In genomic region chr13:63636231-63636993, GRCh38 we compare ENCODE assay signal across 8 cellular contexts.
DNase-seq lines count a peak whose midpoint lies in the region; ATAC-seq and TF ChIP-seq lines count a peak whose summit lies in the region.

No MANE protein-coding gene starts in this region.

- no peaks in the 10 kb centered on the region for H3K9me3 Mint-ChIP-seq in GM23338

- ATAC-seq in GM23338, result peak; percentile 41; the same call in 2 of the 3 replicates
- ATAC-seq in mucosa of descending colon, result no peak

- no peaks in the 10 kb centered on the region; the same call in 2 of the 3 replicates for H3K4me1 Mint-ChIP-seq in GM23338

- H3K36me3 ChIP-seq in GM23338 (ENCODE audit: insufficient read depth), result no peaks in the 10 kb centered on the region
- H3K36me3 ChIP-seq in breast epithelium, result no peaks in the 10 kb centered on the region
- H3K36me3 ChIP-seq in mucosa of descending colon (ENCODE audit: low read depth), result no peaks in the 10 kb centered on the region

- H3K27me3 Mint-ChIP-seq in GM23338 (ENCODE audit: insufficient read depth, low read depth, poor library complexity), result no peaks in the 10 kb centered on the region

- H2AFZ ChIP-seq in GM23338, result peak overlapping the region; percentile 14; the same call in 1 of the 2 replicates

- H3K27ac Mint-ChIP-seq in GM23338, result no peak overlapping the region

- H4K20me1 ChIP-seq in GM23338 (replicated peaks; ENCODE audit: insufficient read depth), result no peaks in the 10 kb centered on the region

- intact Hi-C loops in breast epithelium (cut with DNase I; ENCODE audit: low total_unique reads), result no loop called here
- intact Hi-C loops in mucosa of descending colon (cut with DNase I, micrococcal nuclease), result no loop called here

- H3K4me2 ChIP-seq in GM23338, result no peak overlapping the region

- DNase-seq in ELR (ENCODE audit: low read depth), result peak; percentile 50
- DNase-seq in GM23338 (ENCODE audit: low spot score), result peak; percentile 43
- peak; percentile 92 for DNase-seq in NCI-H146 (lab: John Stamatoyannopoulos, UW)
- no peak for DNase-seq in breast epithelium (ENCODE audit: low spot score in 2 of 2)
- no peak for DNase-seq in skeletal muscle cell (ENCODE audit: low read depth)
- DNase-seq in mucosa of descending colon, result no peak
- DNase-seq in dermis blood vessel endothelial cell, result no peak
- no peak for DNase-seq in activated CD4-positive, alpha-beta T cell treated with anti-CD3 and anti-CD28 coated beads for 1 hour

- H3K9me2 ChIP-seq in GM23338 (ENCODE audit: insufficient read depth), result no peaks in the 10 kb centered on the region

- H3K4me1 ChIP-seq in GM23338 (ENCODE audit: insufficient read depth) (no peaks in the 10 kb centered on the region), breast epithelium (no peaks in the 10 kb centered on the region), mucosa of descending colon (ENCODE audit: low read depth) (no peaks in the 10 kb centered on the region)

- no peak for TF ChIP-seq POLR2A in breast epithelium (IDR thresholded peaks at IDR 0.05)

- H3F3A ChIP-seq in GM23338 (replicated peaks; ENCODE audit: low read depth), result no peaks in the 10 kb centered on the region

- H3K27ac ChIP-seq in GM23338 (ENCODE audit: low read depth) (no peak overlapping the region), breast epithelium (no peak overlapping the region)

- no peaks in the 10 kb centered on the region for H3K79me2 ChIP-seq in GM23338 (replicated peaks; ENCODE audit: insufficient read depth)

- no peak overlapping the region for H3K4me3 Mint-ChIP-seq in GM23338

- H3K36me3 Mint-ChIP-seq in GM23338 (ENCODE audit: low read depth), result no peaks in the 10 kb centered on the region

- peak; percentile 59 to 61 for TF ChIP-seq CTCF in GM23338 (conservative IDR thresholded peaks at IDR 0.05; ENCODE audit: low read depth in 2 of 2)
- no peak for TF ChIP-seq CTCF in breast epithelium (IDR thresholded peaks at IDR 0.05)
- TF ChIP-seq CTCF in mucosa of descending colon (IDR thresholded peaks at IDR 0.05), result no peak

- no peaks in the 10 kb centered on the region for H3K27me3 ChIP-seq in GM23338 (ENCODE audit: insufficient read depth)
- H3K27me3 ChIP-seq in breast epithelium, result no peaks in the 10 kb centered on the region

- H3K4me3 ChIP-seq in GM23338, result no peak overlapping the region
- H3K4me3 ChIP-seq in breast epithelium, result peak overlapping the region; percentile 6 to 48 (median 28)
- H3K4me3 ChIP-seq in skeletal muscle cell (ENCODE audit: low read depth, low read length), result peak overlapping the region; percentile 19
- H3K4me3 ChIP-seq in mucosa of descending colon, result no peak overlapping the region

- H3K9me3 ChIP-seq in breast epithelium (no peaks in the 10 kb centered on the region), mucosa of descending colon (peaks cover 8% of the 10 kb centered on the region)

TF ChIP-seq in GM23338, 12 proteins besides CTCF, POLR2A, EP300 and RAD21 (continues in another document):
- no peak for TF ChIP-seq STAT1 (IDR thresholded peaks at IDR 0.05; ENCODE audit: unreplicated experiment)
- no peak for TF ChIP-seq NANOG (IDR thresholded peaks at IDR 0.05; ENCODE audit: borderline replicate concordance)
- no peak for TF ChIP-seq REST (IDR thresholded peaks at IDR 0.05; ENCODE audit: unreplicated experiment)
- no peak for TF ChIP-seq ZNF331 (CRISPR knock-in tag; IDR thresholded peaks at IDR 0.05; ENCODE audit: low read depth)
- no peak for TF ChIP-seq CREB1 (CRISPR knock-in tag; IDR thresholded peaks at IDR 0.05; ENCODE audit: low read depth)
- no peak for TF ChIP-seq POLR2AphosphoS5 (IDR thresholded peaks at IDR 0.05; ENCODE audit: low read depth)
- no peak for TF ChIP-seq JUNB (IDR thresholded peaks at IDR 0.05; ENCODE audit: unreplicated experiment)
- TF ChIP-seq ZNF462 (CRISPR knock-in tag; IDR thresholded peaks at IDR 0.05), result no peak
- no peak for TF ChIP-seq EZH2phosphoT487 (IDR thresholded peaks at IDR 0.05; ENCODE audit: unreplicated experiment)

Comparison
In these comparisons a context has a peak if more than half of its experiments do, and no peak if none do; other contexts are left out.
1. DNase-seq: peak in ELR (single experiment), GM23338 (single experiment) and NCI-H146 (single experiment); none in breast epithelium (0 of 2), skeletal muscle cell (single experiment), mucosa of descending colon (0 of 3), dermis blood vessel endothelial cell (single experiment) and activated CD4-positive, alpha-beta T cell treated with anti-CD3 and anti-CD28 coated beads for 1 hour (single experiment).
2. H3K4me3 ChIP-seq: peak in breast epithelium (3 of 3) and skeletal muscle cell (single experiment); none in GM23338 (single experiment) and mucosa of descending colon (single experiment).
3. CTCF ChIP-seq: peak in GM23338 (2 of 2); none in breast epithelium (0 of 3) and mucosa of descending colon (single experiment).